Comparison of ENCODE assay signal across 9 cellular contexts in genomic region chr10:102135956-102136526, GRCh38. TPM values are rescaled to one million over a fixed set of nuclear protein-coding genes. Genes with fewer than 3 reads are reported as not detected.
A peak's percentile ranks its signal among the peaks of the same experiment; 100 is the strongest.
DNase-seq lines count a peak whose midpoint lies in the region; ATAC-seq and TF ChIP-seq lines count a peak whose summit lies in the region.
"Had no signal": no experiment of that assay in that cellular context is flagged by ENCODE, and none has a peak within 500 bp of the region (broad histone marks: within the 10 kb centered on the region; RNA-seq: fewer than 3 reads in every experiment).

No MANE protein-coding gene starts in this region.

- no peak for TF ChIP-seq CTCF in osteocyte (IDR thresholded peaks at IDR 0.05)

- POLR2A ChIA-PET in activated CD4-positive, alpha-beta T cell treated with anti-CD3 and anti-CD28 coated beads for 36 hours (lab: Charles Lee) = interaction anchor here (1.4 to 1.5 kb wide), 2 partner anchors 11 to 14 kb away, joined by 4 read pairs; no protein-coding TSS in a partner anchor

- CTCF ChIA-PET in activated CD4-positive, alpha-beta T cell treated with anti-CD3 and anti-CD28 coated beads for 36 hours (lab: Charles Lee) = interaction anchor here (0.6 to 4.8 kb wide), 3 partner anchors 13 to 34 kb away, joined by 3 to 13 read pairs (median 4); partner anchors contain the start of gene NOLC1

- H3K36me3 Mint-ChIP-seq in activated CD4-positive, alpha-beta T cell treated with anti-CD3 and anti-CD28 coated beads for 36 hours (ENCODE audit: low read depth) = peaks cover 58% of the 10 kb centered on the region
- H3K36me3 Mint-ChIP-seq in activated T-helper 1 cell treated with anti-CD3 and anti-CD28 coated beads, Interleukin-12 subunit alpha, Interleukin-12 subunit beta, Interleukin-2, Interleukin-4 antibody, amounts not matched to agents 30 ng/mL and 10 ng/mL and 1 ng/mL, durations not matched to agents 14 hours and 24 hours and 36 hours (ENCODE audit: low read depth) = peaks cover 38% of the 10 kb centered on the region
- peaks cover 22% of the 10 kb centered on the region for H3K36me3 Mint-ChIP-seq in osteocyte (ENCODE audit: unreplicated experiment)

- peak overlapping the region; percentile 82 for H3K27ac Mint-ChIP-seq in activated CD4-positive, alpha-beta T cell treated with anti-CD3 and anti-CD28 coated beads for 36 hours
- peak overlapping the region; percentile 6 for H3K27ac Mint-ChIP-seq in activated T-helper 1 cell treated with anti-CD3 and anti-CD28 coated beads, Interleukin-12 subunit alpha, Interleukin-12 subunit beta, Interleukin-2, Interleukin-4 antibody, amounts not matched to agents 30 ng/mL and 10 ng/mL and 1 ng/mL, durations not matched to agents 14 hours and 24 hours and 36 hours
- H3K27ac Mint-ChIP-seq in osteocyte (ENCODE audit: unreplicated experiment) = peak overlapping the region; percentile 15

- DNase-seq in activated CD4-positive, alpha-beta T cell treated with anti-CD3 and anti-CD28 coated beads for 36 hours = no peak
- DNase-seq in activated CD4-positive, alpha-beta T cell treated with anti-CD3 and anti-CD28 coated beads for 48 hours = no peak
- DNase-seq in NCI-H1417 (lab: John Stamatoyannopoulos, UW) (peak; percentile 51 to 89 (median 59)), osteocyte (ENCODE audit: extremely low spot score, unreplicated experiment) (no peak), 8988T (no peak)
- no peak for DNase-seq in activated T-helper 1 cell treated with anti-CD3 and anti-CD28 coated beads, Interleukin-12 subunit alpha, Interleukin-12 subunit beta, Interleukin-2, Interleukin-4 antibody, amounts not matched to agents 30 ng/mL and 10 ng/mL and 1 ng/mL, durations not matched to agents 14 hours and 24 hours and 36 hours (ENCODE audit: low spot score)
- no peak for DNase-seq in stimulated activated CD4-positive, alpha-beta T cell treated with anti-CD3 and anti-CD28 coated beads, Interleukin-4, amount 100 ng/mL, for 1 hour
- DNase-seq: stimulated activated CD8-positive, alpha-beta memory T cell treated with anti-CD3 and anti-CD28 coated beads, Interleukin-4, amount 100 ng/mL, for 48 hours had no signal

- no peak for ATAC-seq in activated CD4-positive, alpha-beta T cell treated with anti-CD3 and anti-CD28 coated beads for 36 hours
- no peak for ATAC-seq in activated CD4-positive, CD25-positive, alpha-beta regulatory T cell treated with anti-CD3 and anti-CD28 coated beads, Interleukin-2, amount 50 U/mL, for 24 hours

- no peaks in the 10 kb centered on the region for H3K27me3 Mint-ChIP-seq in activated CD4-positive, alpha-beta T cell treated with anti-CD3 and anti-CD28 coated beads for 36 hours
- H3K27me3 Mint-ChIP-seq in activated T-helper 1 cell treated with anti-CD3 and anti-CD28 coated beads, Interleukin-12 subunit alpha, Interleukin-12 subunit beta, Interleukin-2, Interleukin-4 antibody, amounts not matched to agents 30 ng/mL and 10 ng/mL and 1 ng/mL, durations not matched to agents 14 hours and 24 hours and 36 hours (ENCODE audit: insufficient read depth) = no peaks in the 10 kb centered on the region
- no peaks in the 10 kb centered on the region for H3K27me3 Mint-ChIP-seq in osteocyte (ENCODE audit: unreplicated experiment)

- intact Hi-C loops in activated CD4-positive, alpha-beta T cell treated with anti-CD3 and anti-CD28 coated beads for 36 hours (cut with DNase I, micrococcal nuclease) = no loop called here
- intact Hi-C loops in activated T-helper 1 cell treated with anti-CD3 and anti-CD28 coated beads, Interleukin-12 subunit alpha, Interleukin-12 subunit beta, Interleukin-2, Interleukin-4 antibody, amounts not matched to agents 30 ng/mL and 10 ng/mL and 1 ng/mL, durations not matched to agents 14 hours and 24 hours and 36 hours (cut with micrococcal nuclease) = no loop called here

- H3K4me1 Mint-ChIP-seq in activated CD4-positive, alpha-beta T cell treated with anti-CD3 and anti-CD28 coated beads for 36 hours = peaks cover 40% of the 10 kb centered on the region
- peaks cover 29% of the 10 kb centered on the region for H3K4me1 Mint-ChIP-seq in activated T-helper 1 cell treated with anti-CD3 and anti-CD28 coated beads, Interleukin-12 subunit alpha, Interleukin-12 subunit beta, Interleukin-2, Interleukin-4 antibody, amounts not matched to agents 30 ng/mL and 10 ng/mL and 1 ng/mL, durations not matched to agents 14 hours and 24 hours and 36 hours (ENCODE audit: low read depth)
- H3K4me1 Mint-ChIP-seq in osteocyte (ENCODE audit: unreplicated experiment) = peaks cover 25% of the 10 kb centered on the region

- H3K4me3 Mint-ChIP-seq in activated CD4-positive, alpha-beta T cell treated with anti-CD3 and anti-CD28 coated beads for 36 hours = peak overlapping the region; percentile 32
- H3K4me3 Mint-ChIP-seq in activated T-helper 1 cell treated with anti-CD3 and anti-CD28 coated beads, Interleukin-12 subunit alpha, Interleukin-12 subunit beta, Interleukin-2, Interleukin-4 antibody, amounts not matched to agents 30 ng/mL and 10 ng/mL and 1 ng/mL, durations not matched to agents 14 hours and 24 hours and 36 hours = no peak overlapping the region
- H3K4me3 Mint-ChIP-seq in osteocyte (ENCODE audit: unreplicated experiment) = no peak overlapping the region

- H3K9me3 Mint-ChIP-seq in activated CD4-positive, alpha-beta T cell treated with anti-CD3 and anti-CD28 coated beads for 36 hours (ENCODE audit: low read depth) = no peaks in the 10 kb centered on the region
- H3K9me3 Mint-ChIP-seq in activated T-helper 1 cell treated with anti-CD3 and anti-CD28 coated beads, Interleukin-12 subunit alpha, Interleukin-12 subunit beta, Interleukin-2, Interleukin-4 antibody, amounts not matched to agents 30 ng/mL and 10 ng/mL and 1 ng/mL, durations not matched to agents 14 hours and 24 hours and 36 hours = no peaks in the 10 kb centered on the region
- H3K9me3 Mint-ChIP-seq in osteocyte (ENCODE audit: unreplicated experiment) = no peaks in the 10 kb centered on the region

RNA-seq across cellular contexts. Expression of gene PPRC1, which starts 3.2 kb away (rescaled TPM):
- 10 to 100 TPM; 61.3 to 74.7 TPM for total RNA-seq in activated CD4-positive, alpha-beta T cell treated with anti-CD3 and anti-CD28 coated beads for 36 hours
- 112 and 115 TPM in 2 replicates for total RNA-seq in activated T-helper 1 cell treated with anti-CD3 and anti-CD28 coated beads, Interleukin-12 subunit alpha, Interleukin-12 subunit beta, Interleukin-2, Interleukin-4 antibody, amounts not matched to agents 30 ng/mL and 10 ng/mL and 1 ng/mL, durations not matched to agents 14 hours and 24 hours and 36 hours
- 40.7 and 42.0 TPM in 2 replicates for total RNA-seq in osteocyte

RNA-seq across cellular contexts. Expression of gene LDB1, which starts 15.9 kb away (rescaled TPM):
- 10 to 100 TPM; 69.6 to 86.7 TPM for total RNA-seq in activated CD4-positive, alpha-beta T cell treated with anti-CD3 and anti-CD28 coated beads for 36 hours
- total RNA-seq in activated T-helper 1 cell treated with anti-CD3 and anti-CD28 coated beads, Interleukin-12 subunit alpha, Interleukin-12 subunit beta, Interleukin-2, Interleukin-4 antibody, amounts not matched to agents 30 ng/mL and 10 ng/mL and 1 ng/mL, durations not matched to agents 14 hours and 24 hours and 36 hours = 78.6 and 87.1 TPM in 2 replicates
- 112 and 114 TPM in 2 replicates for total RNA-seq in osteocyte

RNA-seq across cellular contexts. Expression of gene NOLC1, which starts 16.1 kb away (rescaled TPM):
- total RNA-seq in activated CD4-positive, alpha-beta T cell treated with anti-CD3 and anti-CD28 coated beads for 36 hours = 100 to 1,000 TPM; 206 to 283 TPM
- 260 and 271 TPM in 2 replicates for total RNA-seq in activated T-helper 1 cell treated with anti-CD3 and anti-CD28 coated beads, Interleukin-12 subunit alpha, Interleukin-12 subunit beta, Interleukin-2, Interleukin-4 antibody, amounts not matched to agents 30 ng/mL and 10 ng/mL and 1 ng/mL, durations not matched to agents 14 hours and 24 hours and 36 hours
- total RNA-seq in osteocyte = 46.0 and 48.2 TPM in 2 replicates

Comparison
In these comparisons a context has a peak if more than half of its experiments do, and no peak if none do; other contexts are left out.
1. DNase-seq: peak in NCI-H1417 (3 of 3); none in activated CD4-positive, alpha-beta T cell treated with anti-CD3 and anti-CD28 coated beads for 36 hours (single experiment), activated CD4-positive, alpha-beta T cell treated with anti-CD3 and anti-CD28 coated beads for 48 hours (single experiment), activated T-helper 1 cell treated with anti-CD3 and anti-CD28 coated beads, Interleukin-12 subunit alpha, Interleukin-12 subunit beta, Interleukin-2, Interleukin-4 antibody, amounts not matched to agents 30 ng/mL and 10 ng/mL and 1 ng/mL, durations not matched to agents 14 hours and 24 hours and 36 hours (single experiment), osteocyte (single experiment), 8988T (single experiment) and stimulated activated CD4-positive, alpha-beta T cell treated with anti-CD3 and anti-CD28 coated beads, Interleukin-4, amount 100 ng/mL, for 1 hour (single experiment).
2. H3K27ac Mint-ChIP-seq: peak in every context shown above with its lines; median percentile 82 in activated CD4-positive, alpha-beta T cell treated with anti-CD3 and anti-CD28 coated beads for 36 hours; 15 in osteocyte; 6 in activated T-helper 1 cell treated with anti-CD3 and anti-CD28 coated beads, Interleukin-12 subunit alpha, Interleukin-12 subunit beta, Interleukin-2, Interleukin-4 antibody, amounts not matched to agents 30 ng/mL and 10 ng/mL and 1 ng/mL, durations not matched to agents 14 hours and 24 hours and 36 hours.